8 cellular contexts compared by ENCODE assay signal in the genomic region with DNA sequence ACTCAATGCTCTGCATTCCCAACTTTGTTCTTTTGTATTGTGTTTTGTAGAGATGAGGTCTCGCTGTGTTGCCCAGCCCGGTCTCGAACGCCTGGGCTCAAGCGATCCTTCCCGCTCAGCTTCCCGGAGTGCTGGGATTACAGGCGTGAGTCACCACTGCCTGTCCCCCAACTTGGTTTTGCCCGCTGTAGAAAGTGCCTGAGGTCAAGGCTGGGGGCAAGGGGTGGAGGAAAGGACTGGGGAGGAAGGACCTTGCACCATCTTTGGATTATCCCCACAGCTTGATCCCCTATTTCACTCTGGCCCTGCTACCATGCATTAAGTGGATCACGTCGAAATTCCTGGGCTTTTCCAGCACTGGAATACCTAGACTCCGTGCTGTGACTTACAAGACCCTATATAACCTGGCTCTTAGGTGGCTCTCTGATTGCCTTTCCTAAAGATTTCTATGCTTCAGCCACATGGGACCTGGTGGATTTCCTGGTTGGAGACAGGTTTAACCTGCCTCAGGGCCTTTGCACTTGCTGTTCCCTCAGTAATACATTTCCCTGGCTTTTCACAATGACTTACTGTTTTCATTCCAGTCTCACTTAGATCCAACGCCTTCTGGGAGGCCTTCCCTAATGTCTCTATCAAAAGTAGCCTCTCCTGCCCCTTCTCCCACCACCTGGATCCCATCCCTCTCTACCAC. TPM values are rescaled to one million over a fixed set of nuclear protein-coding genes. Genes with fewer than 3 reads are reported as not detected.
A peak's percentile ranks its signal among the peaks of the same experiment; 100 is the strongest.
DNase-seq lines count a peak whose midpoint lies in the region; ATAC-seq and TF ChIP-seq lines count a peak whose summit lies in the region.

No MANE protein-coding gene starts in this region.

- H3K9me3 ChIP-seq in BLaER1: no peaks in the 10 kb centered on the region

- H3K4me1 Mint-ChIP-seq in nephron progenitor cell: peaks cover 64% of the 10 kb centered on the region

- no peak for DNase-seq in Jurkat, Clone E6-1 (ENCODE audit: low read depth, low spot score)
- no peak for DNase-seq in coronary artery (ENCODE audit: low spot score)
- no peak for DNase-seq in nephron progenitor cell
- DNase-seq in cortex of kidney (lab: John Stamatoyannopoulos, UW): no peak
- DNase-seq in DMS53 treated with DMSO at 0.1 percent for 48 hours (lab: John Stamatoyannopoulos, UW; ENCODE audit: unreplicated experiment): no peak

- no peak for TF ChIP-seq CTCF in coronary artery (IDR thresholded peaks at IDR 0.05)
- no peak for TF ChIP-seq CTCF in nephron progenitor cell (IDR thresholded peaks at IDR 0.05)

- H3K27ac ChIP-seq in BLaER1 (0 out of 2 replicates have a peak overlapping the region, but pooled peaks have one; percentile 18), coronary artery (no peak overlapping the region)

- peak overlapping the region; percentile 64; the same call in 1 of the 2 replicates for H3K9ac ChIP-seq in BLaER1

- H3K27me3 Mint-ChIP-seq in nephron progenitor cell (ENCODE audit: low read depth, poor library complexity): peaks cover 79% of the 10 kb centered on the region

- H3K4me3 ChIP-seq in BLaER1 (peak overlapping the region; percentile 77), coronary artery (peak overlapping the region; percentile 76)
- H3K4me3 ChIP-seq in Jurkat, Clone E6-1 (ENCODE audit: low read length): peak overlapping the region; percentile 33

- peak overlapping the region; percentile 87 for H3K4me3 Mint-ChIP-seq in nephron progenitor cell

- no peaks in the 10 kb centered on the region for H4K20me1 ChIP-seq in BLaER1

- H3K4me1 ChIP-seq in BLaER1: peaks cover 52% of the 10 kb centered on the region

- no peak for ATAC-seq in GM18858 (IDR thresholded peaks at IDR 0.05; ENCODE audit: unreplicated experiment)
- no peak for ATAC-seq in HG02678 (IDR thresholded peaks at IDR 0.05; ENCODE audit: unreplicated experiment)

- H3K9me3 Mint-ChIP-seq in nephron progenitor cell: no peaks in the 10 kb centered on the region

- H3K27me3 ChIP-seq in BLaER1: peaks cover 16% of the 10 kb centered on the region; the same call in 1 of the 2 replicates

- peak overlapping the region; percentile 99 for H3K4me2 ChIP-seq in BLaER1

- no peak overlapping the region for H3K27ac Mint-ChIP-seq in nephron progenitor cell

- no peaks in the 10 kb centered on the region for H3K36me3 ChIP-seq in BLaER1

- H3K36me3 Mint-ChIP-seq in nephron progenitor cell (ENCODE audit: low read depth): no peaks in the 10 kb centered on the region

RNA-seq across cellular contexts. Expression of a gene that starts 0.6 kb away (rescaled TPM):
- 3.7 TPM for polyA plus RNA-seq in Jurkat, Clone E6-1 (2012; ENCODE audit: insufficient read depth, insufficient read length)

RNA-seq across cellular contexts. Expression of a gene that starts 12.0 kb away (rescaled TPM):
- 72.9 TPM for polyA plus RNA-seq in Jurkat, Clone E6-1 (2012; ENCODE audit: insufficient read depth, insufficient read length)

RNA-seq across cellular contexts. Expression of a gene that starts 22.6 kb away (rescaled TPM):
- polyA plus RNA-seq in Jurkat, Clone E6-1 (2012; ENCODE audit: insufficient read depth, insufficient read length): 48.5 TPM

RNA-seq across cellular contexts. Expression of a gene that starts 38.3 kb away (rescaled TPM):
- polyA plus RNA-seq in Jurkat, Clone E6-1 (2012; ENCODE audit: insufficient read depth, insufficient read length): 59.8 TPM

RNA-seq across cellular contexts. Expression of a gene that starts 51.7 kb away (rescaled TPM):
- polyA plus RNA-seq in Jurkat, Clone E6-1 (2012; ENCODE audit: insufficient read depth, insufficient read length): 174 TPM
